31 cellular contexts compared by ENCODE assay signal in the genomic region with DNA sequence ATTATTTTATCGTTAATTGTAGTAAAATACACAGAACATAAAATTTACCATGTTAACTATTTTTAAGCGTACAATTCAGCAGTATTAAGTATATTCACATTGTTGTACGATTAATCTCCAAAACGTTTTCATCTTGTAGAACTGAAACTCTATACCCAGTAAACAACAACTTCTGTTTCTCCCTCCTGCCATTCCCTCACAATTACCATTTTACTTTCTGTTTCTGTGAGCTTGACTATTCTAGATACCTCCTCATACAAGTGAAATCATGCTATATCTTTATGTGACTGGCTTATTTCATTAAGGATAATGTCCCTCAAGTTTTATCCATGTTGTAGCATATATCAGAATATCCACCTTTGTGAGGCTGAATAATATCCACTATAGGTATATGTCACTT.
"Had no signal": no experiment of that assay in that cellular context is flagged by ENCODE, and none has a peak within 500 bp of the region (broad histone marks: within the 10 kb centered on the region; RNA-seq: fewer than 3 reads in every experiment).

No MANE protein-coding gene starts in this region.

- H3K27me3 Mint-ChIP-seq: activated CD4-positive, alpha-beta memory T cell treated with anti-CD3 and anti-CD28 coated beads for 36 hours; activated CD4-positive, alpha-beta T cell treated with anti-CD3 and anti-CD28 coated beads, Interleukin-2, amount 10 ng/mL, durations not matched to agents 24 days and 14 days; activated naive CD8-positive, alpha-beta T cell treated with anti-CD3 and anti-CD28 coated beads for 36 hours; stimulated activated naive B cell treated with anti-CD40 and anti-IgM and Interleukin-4, amounts not matched to agents 10 μg/mL and 1 μg/mL and 100 μg/mL, for 72 hours had no signal

- H3K27ac ChIP-seq: adrenal gland, body of pancreas, colonic mucosa, epithelial cell of prostate, esophagus squamous epithelium, left ventricle myocardium inferior, stomach, suprapubic skin, transverse colon, WERI-Rb-1 had no signal

- H3K27ac Mint-ChIP-seq: activated CD4-positive, alpha-beta memory T cell treated with anti-CD3 and anti-CD28 coated beads for 36 hours; activated CD4-positive, alpha-beta T cell treated with anti-CD3 and anti-CD28 coated beads, Interleukin-2, amount 10 ng/mL, durations not matched to agents 24 days and 14 days; activated naive CD4-positive, alpha-beta T cell treated with anti-CD3 and anti-CD28 coated beads for 36 hours; activated naive CD8-positive, alpha-beta T cell treated with anti-CD3 and anti-CD28 coated beads for 36 hours; activated T-helper 1 cell treated with anti-CD3 and anti-CD28 coated beads, Interleukin-12 subunit alpha, Interleukin-12 subunit beta, Interleukin-2, Interleukin-4 antibody, amounts not matched to agents 30 ng/mL and 10 ng/mL and 1 ng/mL, durations not matched to agents 14 hours and 24 hours and 36 hours; nephron; stimulated activated naive B cell treated with anti-CD40 and anti-IgM and Interleukin-4, amounts not matched to agents 10 μg/mL and 1 μg/mL and 100 μg/mL, for 72 hours had no signal

- H3K9me3 Mint-ChIP-seq: activated CD4-positive, alpha-beta memory T cell treated with anti-CD3 and anti-CD28 coated beads for 36 hours; activated naive CD4-positive, alpha-beta T cell treated with anti-CD3 and anti-CD28 coated beads for 36 hours; activated naive CD8-positive, alpha-beta T cell treated with anti-CD3 and anti-CD28 coated beads for 36 hours; activated T-helper 1 cell treated with anti-CD3 and anti-CD28 coated beads, Interleukin-12 subunit alpha, Interleukin-12 subunit beta, Interleukin-2, Interleukin-4 antibody, amounts not matched to agents 30 ng/mL and 10 ng/mL and 1 ng/mL, durations not matched to agents 14 hours and 24 hours and 36 hours; nephron had no signal

- H3K4me3 Mint-ChIP-seq: activated CD4-positive, alpha-beta memory T cell treated with anti-CD3 and anti-CD28 coated beads for 36 hours; activated CD4-positive, alpha-beta T cell treated with anti-CD3 and anti-CD28 coated beads, Interleukin-2, amount 10 ng/mL, durations not matched to agents 24 days and 14 days; activated naive CD4-positive, alpha-beta T cell treated with anti-CD3 and anti-CD28 coated beads for 36 hours; activated naive CD8-positive, alpha-beta T cell treated with anti-CD3 and anti-CD28 coated beads for 36 hours; activated T-helper 1 cell treated with anti-CD3 and anti-CD28 coated beads, Interleukin-12 subunit alpha, Interleukin-12 subunit beta, Interleukin-2, Interleukin-4 antibody, amounts not matched to agents 30 ng/mL and 10 ng/mL and 1 ng/mL, durations not matched to agents 14 hours and 24 hours and 36 hours; nephron; stimulated activated naive B cell treated with anti-CD40 and anti-IgM and Interleukin-4, amounts not matched to agents 10 μg/mL and 1 μg/mL and 100 μg/mL, for 72 hours had no signal

- H3K27me3 ChIP-seq: adrenal gland, body of pancreas, colonic mucosa, esophagus squamous epithelium, stomach, suprapubic skin, transverse colon had no signal

- H3K36me3 Mint-ChIP-seq: activated CD4-positive, alpha-beta memory T cell treated with anti-CD3 and anti-CD28 coated beads for 36 hours had no signal

- H3K4me1 ChIP-seq: adrenal gland, colonic mucosa, esophagus squamous epithelium, stomach, suprapubic skin, transverse colon had no signal

- H3K4me3 ChIP-seq: adrenal gland, body of pancreas, colonic mucosa, esophagus squamous epithelium, left ventricle myocardium inferior, lung, mucosa of descending colon, stomach, suprapubic skin, transverse colon had no signal

- ATAC-seq: body of pancreas; mucosa of descending colon; right cardiac atrium; stimulated activated naive B cell treated with anti-CD40 and anti-IgM and Interleukin-4, amounts not matched to agents 10 μg/mL and 1 μg/mL and 100 μg/mL, for 72 hours had no signal

- DNase-seq: activated CD4-positive, alpha-beta memory T cell treated with anti-CD3 and anti-CD28 coated beads for 36 hours; activated CD4-positive, alpha-beta T cell treated with anti-CD3 and anti-CD28 coated beads, Interleukin-2, amount 10 ng/mL, durations not matched to agents 24 days and 14 days; activated CD4-positive, CD25-positive, alpha-beta regulatory T cell treated with anti-CD3 and anti-CD28 coated beads, Interleukin-2, amount 50 U/mL, for 72 hours; activated CD8-positive, alpha-beta memory T cell treated with anti-CD3 and anti-CD28 coated beads, Interleukin-2, amount 50 U/mL, for 4 hours; activated effector memory CD4-positive, alpha-beta T cell treated with anti-CD3 and anti-CD28 coated beads, Interleukin-2, amount 50 U/mL, for 16 hours; activated naive CD4-positive, alpha-beta T cell treated with anti-CD3 and anti-CD28 coated beads for 36 hours; activated naive CD8-positive, alpha-beta T cell treated with anti-CD3 and anti-CD28 coated beads for 36 hours; activated T-cell treated with anti-CD3 and anti-CD28 coated beads, Interleukin-2, amount 50 U/mL, for 1 hour; adrenal gland; aorta; body of pancreas; colonic mucosa; effector CD8-positive, alpha-beta T cell; esophagus squamous epithelium; foreskin melanocyte; islet precursor cell; left ventricle myocardium inferior; mucosa of descending colon; posterior cingulate gyrus; right cardiac atrium; stimulated activated CD4-positive, alpha-beta T cell treated with anti-CD3 and anti-CD28 coated beads, Interleukin-15, amount 100 ng/mL, for 24 hours; stimulated activated CD4-positive, alpha-beta T cell treated with anti-CD3 and anti-CD28 coated beads, Interleukin-2, amount 100 ng/mL, for 24 hours; stimulated activated naive B cell treated with anti-CD40 and anti-IgM and Interleukin-4, amounts not matched to agents 10 μg/mL and 1 μg/mL and 100 μg/mL, for 72 hours; stomach; transverse colon; WERI-Rb-1 had no signal

- H3K36me3 ChIP-seq: adrenal gland, colonic mucosa, esophagus squamous epithelium, left ventricle myocardium inferior, stomach, suprapubic skin, transverse colon, WERI-Rb-1 had no signal

- H3K9me3 ChIP-seq: adrenal gland, body of pancreas, colonic mucosa, esophagus squamous epithelium, left ventricle myocardium inferior, mucosa of descending colon, stomach, suprapubic skin, transverse colon had no signal
